ENCODE assay signal across 10 cellular contexts in genomic region chr2:216216951-216217903, GRCh38.
DNase-seq lines count a peak whose midpoint lies in the region; ATAC-seq and TF ChIP-seq lines count a peak whose summit lies in the region.
"Had no signal": no experiment of that assay in that cellular context is flagged by ENCODE, and none has a peak within 500 bp of the region (broad histone marks: within the 10 kb centered on the region; RNA-seq: fewer than 3 reads in every experiment).

No MANE protein-coding gene starts in this region.

- H3K27me3 ChIP-seq in right cardiac atrium (ENCODE audit: control insufficient read depth, insufficient read depth) (no peaks in the 10 kb centered on the region), tibial nerve (no peaks in the 10 kb centered on the region), H7 (ENCODE audit: control insufficient read depth, insufficient read depth, low read length) (no peaks in the 10 kb centered on the region)

- H3K4me3 ChIP-seq in right cardiac atrium (ENCODE audit: low read length), result no peak overlapping the region
- no peak overlapping the region for H3K4me3 ChIP-seq in tibial nerve
- H3K4me3 ChIP-seq in H7 (ENCODE audit: insufficient read depth, low read depth, low read length), result no peak overlapping the region
- H3K4me3 ChIP-seq: thoracic aorta had no signal

- no peaks in the 10 kb centered on the region for H3K27me3 Mint-ChIP-seq in T-helper 1 cell treated with Interleukin-12 subunit alpha and Interleukin-12 subunit beta and Interleukin-4 antibody, amounts not matched to agents 30 μg/mL and 1 μg/mL, for 36 hours (ENCODE audit: low read depth)

- no peak for TF ChIP-seq CTCF in tibial nerve (IDR thresholded peaks at IDR 0.05)

- peak overlapping the region; percentile 69 for H3K27ac Mint-ChIP-seq in T-helper 1 cell treated with Interleukin-12 subunit alpha and Interleukin-12 subunit beta and Interleukin-4 antibody, amounts not matched to agents 30 μg/mL and 1 μg/mL, for 36 hours

- peaks cover 44% of the 10 kb centered on the region for H3K4me1 Mint-ChIP-seq in T-helper 1 cell treated with Interleukin-12 subunit alpha and Interleukin-12 subunit beta and Interleukin-4 antibody, amounts not matched to agents 30 μg/mL and 1 μg/mL, for 36 hours (ENCODE audit: low read depth)

- H3K36me3 ChIP-seq in tibial nerve (peaks cover 0 to 6% (median 0%) of the 10 kb centered on the region in 3 donors), H7 (replicated peaks; ENCODE audit: control insufficient read depth, insufficient read depth, low read length) (no peaks in the 10 kb centered on the region)

- 71% methylated on average over 7 of the region's 7 CpGs for WGBS in right cardiac atrium
- WGBS in tibial nerve, 2 donors, result 57 to 66% methylated on average over 7 of the region's 7 CpGs

- no peaks in the 10 kb centered on the region for H3K9me3 Mint-ChIP-seq in T-helper 1 cell treated with Interleukin-12 subunit alpha and Interleukin-12 subunit beta and Interleukin-4 antibody, amounts not matched to agents 30 μg/mL and 1 μg/mL, for 36 hours

- peak overlapping the region; percentile 8 for H3K27ac ChIP-seq in right cardiac atrium (ENCODE audit: low read length)
- no peak overlapping the region for H3K27ac ChIP-seq in tibial nerve
- H3K27ac ChIP-seq: thoracic aorta had no signal

- H3K4me1 ChIP-seq in right cardiac atrium (ENCODE audit: control insufficient read depth, insufficient read depth, low read length) (no peaks in the 10 kb centered on the region), tibial nerve (peaks cover 0 to 8% (median 0%) of the 10 kb centered on the region in 4 donors)

- TF ChIP-seq POLR2A in tibial nerve (IDR thresholded peaks at IDR 0.05), result no peak

- intact Hi-C loops in right cardiac atrium (cut with DNase I), result no loop called here

- no peaks in the 10 kb centered on the region for H3K9me3 ChIP-seq in right cardiac atrium (ENCODE audit: control insufficient read depth, low read length)
- no peaks in the 10 kb centered on the region for H3K9me3 ChIP-seq in tibial nerve
- H3K9me3 ChIP-seq: thoracic aorta had no signal

- peak; percentile 50 for DNase-seq in AG08395 (ENCODE audit: low spot score)
- DNase-seq in right cardiac atrium, result no peak
- no peak for DNase-seq in C1 segment of cervical spinal cord (lab: John Stamatoyannopoulos, UW)
- DNase-seq in tibial nerve (ENCODE audit: low spot score in 2 of 2), result no peak
- no peak for DNase-seq in H7
- DNase-seq: NCI-H146 had no signal

- ATAC-seq in GM19395 (IDR thresholded peaks at IDR 0.05; ENCODE audit: unreplicated experiment) (peak; percentile 30), right cardiac atrium (peak; percentile 22 to 87), GM21526 (IDR thresholded peaks at IDR 0.05; ENCODE audit: low FRiP score, unreplicated experiment) (no peak)

- no peak for TF ChIP-seq EP300 in tibial nerve (IDR thresholded peaks at IDR 0.05)

- peaks cover 24% of the 10 kb centered on the region for H3K36me3 Mint-ChIP-seq in T-helper 1 cell treated with Interleukin-12 subunit alpha and Interleukin-12 subunit beta and Interleukin-4 antibody, amounts not matched to agents 30 μg/mL and 1 μg/mL, for 36 hours (ENCODE audit: low read depth)

- H3K4me3 Mint-ChIP-seq in T-helper 1 cell treated with Interleukin-12 subunit alpha and Interleukin-12 subunit beta and Interleukin-4 antibody, amounts not matched to agents 30 μg/mL and 1 μg/mL, for 36 hours, result peak overlapping the region; percentile 5
